Comparison of ENCODE assay signal across 11 cellular contexts in the genomic region with DNA sequence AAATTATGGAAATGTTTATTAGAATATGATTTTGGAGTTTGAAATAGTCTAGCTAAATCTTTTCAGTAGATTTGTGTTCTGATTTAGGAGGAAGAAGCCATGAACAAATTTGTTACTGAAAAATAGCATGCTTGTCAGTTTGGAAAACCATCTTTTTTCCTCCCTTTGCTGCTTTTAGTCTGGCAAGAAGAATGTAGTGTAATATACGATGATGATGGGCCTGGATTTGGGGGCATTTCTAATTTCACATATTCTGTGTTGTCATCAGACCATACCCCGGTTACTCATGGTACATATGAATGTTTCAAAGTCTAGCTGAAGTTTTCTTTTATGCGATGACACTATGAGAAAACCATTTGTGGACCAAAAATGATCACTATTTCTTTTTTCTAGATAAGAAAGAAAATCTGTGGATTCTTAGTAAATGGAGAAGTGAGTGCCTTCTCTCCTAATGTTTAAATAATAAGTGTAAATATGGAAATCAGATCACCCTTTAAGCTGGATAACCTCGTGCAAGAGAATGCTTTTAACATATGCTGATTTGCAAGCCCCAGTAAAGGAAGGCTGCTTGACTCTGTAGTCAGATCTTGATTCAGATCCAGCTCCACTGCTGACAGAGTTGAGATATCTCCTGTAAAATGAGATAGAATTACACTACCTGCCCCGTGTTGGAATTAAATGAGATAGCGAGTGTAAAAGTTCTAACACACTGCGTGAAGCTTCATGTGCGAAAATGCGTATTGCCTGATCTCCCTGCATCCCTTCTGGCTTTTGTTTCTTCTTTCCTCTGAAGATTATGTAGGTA. TPM values are rescaled to one million over a fixed set of nuclear protein-coding genes. Genes with fewer than 3 reads are reported as not detected.
DNase-seq lines count a peak whose midpoint lies in the region; ATAC-seq and TF ChIP-seq lines count a peak whose summit lies in the region.
"Had no signal": no experiment of that assay in that cellular context is flagged by ENCODE, and none has a peak within 500 bp of the region (broad histone marks: within the 10 kb centered on the region; RNA-seq: fewer than 3 reads in every experiment).

No MANE protein-coding gene starts in this region.

- TF ChIP-seq CTCF in fibroblast of pulmonary artery (IDR thresholded peaks at IDR 0.05; ENCODE audit: low read length, missing control alignments), result no peak
- no peak for TF ChIP-seq CTCF in sigmoid colon (IDR thresholded peaks at IDR 0.05)
- TF ChIP-seq CTCF in colonic mucosa (IDR thresholded peaks at IDR 0.05), result no peak

- H3K9ac ChIP-seq in colonic mucosa (ENCODE audit: low read depth in 2 of 2, low read length in 2 of 2), result no peak overlapping the region

- peak; percentile 32 for DNase-seq in ELR (ENCODE audit: low read depth)
- peak; percentile 43 for DNase-seq in NAMALWA (ENCODE audit: low spot score)
- DNase-seq in fibroblast of pulmonary artery (ENCODE audit: low read depth), result no peak
- no peak for DNase-seq in sigmoid colon
- DNase-seq in DMS53 treated with DMSO at 0.1 percent for 48 hours (lab: John Stamatoyannopoulos, UW; ENCODE audit: unreplicated experiment), result no peak
- no peak for DNase-seq in NCI-H2227 (lab: John Stamatoyannopoulos, UW; ENCODE audit: unreplicated experiment)
- no peak for DNase-seq in colonic mucosa
- DNase-seq: activated T-cell treated with anti-CD3 and anti-CD28 coated beads, Interleukin-2, amount 50 U/mL, for 48 hours; naive thymus-derived CD4-positive, alpha-beta T cell; NCI-H2107 had no signal

- H3K9me3 ChIP-seq in sigmoid colon (no peaks in the 10 kb centered on the region), colonic mucosa (no peaks in the 10 kb centered on the region)

- WGBS in sigmoid colon, 2 donors, result 80 to 82% methylated on average over 9 of the region's 9 CpGs

- no peak for ATAC-seq in HG02885 (IDR thresholded peaks at IDR 0.05; ENCODE audit: poor library complexity, unreplicated experiment)
- ATAC-seq: naive thymus-derived CD4-positive, alpha-beta T cell had no signal

- H3K27ac ChIP-seq in sigmoid colon (peak overlapping the region; percentile 17 to 100 (median 100)), colonic mucosa (no peak overlapping the region)

- H3K36me3 ChIP-seq in sigmoid colon, result no peaks in the 10 kb centered on the region
- no peaks in the 10 kb centered on the region for H3K36me3 ChIP-seq in colonic mucosa

- H3K4me3 ChIP-seq in fibroblast of pulmonary artery (replicated peaks; ENCODE audit: low read depth, low read length), result peak overlapping the region; percentile 94
- peak overlapping the region in 2 of 4 donors; percentile 91 to 96 for H3K4me3 ChIP-seq in sigmoid colon
- H3K4me3 ChIP-seq in colonic mucosa, result no peak overlapping the region

- intact Hi-C loops in sigmoid colon (cut with DNase I), result loop anchor here (5.0 kb wide), 3 partner anchors 49 to 161 kb away; no protein-coding TSS in a partner anchor
- intact Hi-C loops in colonic mucosa (cut with DNase I), result no loop called here

- no peak for TF ChIP-seq EP300 in sigmoid colon (IDR thresholded peaks at IDR 0.05)

- peaks cover 0 to 67% (median 50%) of the 10 kb centered on the region in 4 donors for H3K4me1 ChIP-seq in sigmoid colon
- peaks cover 1% of the 10 kb centered on the region for H3K4me1 ChIP-seq in colonic mucosa

- H3K27me3 ChIP-seq in sigmoid colon, result no peaks in the 10 kb centered on the region
- no peaks in the 10 kb centered on the region for H3K27me3 ChIP-seq in colonic mucosa

- TF ChIP-seq POLR2A in sigmoid colon (IDR thresholded peaks at IDR 0.05), result no peak

RNA-seq across cellular contexts. Expression of a gene that starts 3.0 kb away (rescaled TPM):
- total RNA-seq in sigmoid colon (100 to 1,000 TPM in 1 of 4 donors, 10 to 100 TPM in 3; 78.8 to 123 (median 80.3) TPM), colonic mucosa (10 to 100 TPM; 20.1 to 36.8 TPM)
- polyA plus RNA-seq in sigmoid colon, result 10 to 100 TPM; 11.6 to 15.4 (median 14.4) TPM

Comparison
In these comparisons a context has a peak if more than half of its experiments do, and no peak if none do; other contexts are left out.
1. DNase-seq: peak in ELR (single experiment) and NAMALWA (single experiment); none in fibroblast of pulmonary artery (single experiment), sigmoid colon (single experiment), DMS53 treated with DMSO at 0.1 percent for 48 hours (single experiment), NCI-H2227 (single experiment) and colonic mucosa (single experiment).